Comparison of ENCODE assay signal across 20 cellular contexts in genomic region chr4:123315617-123316016, GRCh38.
"Had no signal": no experiment of that assay in that cellular context is flagged by ENCODE, and none has a peak within 500 bp of the region (broad histone marks: within the 10 kb centered on the region; RNA-seq: fewer than 3 reads in every experiment).

No MANE protein-coding gene starts in this region.

- DNase-seq: activated CD4-positive, alpha-beta memory T cell treated with anti-CD3 and anti-CD28 coated beads for 36 hours; activated CD4-positive, alpha-beta T cell treated with anti-CD3 and anti-CD28 coated beads, Interleukin-2, amount 10 ng/mL, durations not matched to agents 7 days and 5 days; activated CD4-positive, CD25-positive, alpha-beta regulatory T cell; activated CD8-positive, alpha-beta memory T cell treated with anti-CD3 and anti-CD28 coated beads for 24 hours; activated effector memory CD4-positive, alpha-beta T cell treated with anti-CD3 and anti-CD28 coated beads, Interleukin-2, amount 50 U/mL, for 16 hours; activated naive CD4-positive, alpha-beta T cell treated with Interleukin-2 at 50 U/mL for 16 hours; activated naive CD8-positive, alpha-beta T cell treated with anti-CD3 and anti-CD28 coated beads, Interleukin-2, amount 50 U/mL, for 24 hours; activated T-cell treated with anti-CD3 and anti-CD28 coated beads, Interleukin-2, amount 50 U/mL, for 4 hours; amygdala; KG1; NCI-H1092 treated with DMSO at 0.1 percent for 48 hours; NCI-H1436; NCI-H1694 treated with DMSO at 0.1 percent for 48 hours; NCI-H2081 treated with DMSO at 0.1 percent for 48 hours; NCI-H446; NCI-H524; SIG-M5; T-helper 2 cell; T1000 had no signal

- ATAC-seq: activated naive CD4-positive, alpha-beta T cell treated with anti-CD3 and anti-CD28 coated beads, Interleukin-2, amount 50 U/mL, for 72 hours; activated naive CD8-positive, alpha-beta T cell treated with anti-CD3 and anti-CD28 coated beads, Interleukin-2, amount 50 U/mL, for 24 hours; activated T-cell treated with anti-CD3 and anti-CD28 coated beads, Interleukin-2, amount 50 U/mL, for 4 hours had no signal
